ENCODE assay signal across 32 cellular contexts in the genomic region with DNA sequence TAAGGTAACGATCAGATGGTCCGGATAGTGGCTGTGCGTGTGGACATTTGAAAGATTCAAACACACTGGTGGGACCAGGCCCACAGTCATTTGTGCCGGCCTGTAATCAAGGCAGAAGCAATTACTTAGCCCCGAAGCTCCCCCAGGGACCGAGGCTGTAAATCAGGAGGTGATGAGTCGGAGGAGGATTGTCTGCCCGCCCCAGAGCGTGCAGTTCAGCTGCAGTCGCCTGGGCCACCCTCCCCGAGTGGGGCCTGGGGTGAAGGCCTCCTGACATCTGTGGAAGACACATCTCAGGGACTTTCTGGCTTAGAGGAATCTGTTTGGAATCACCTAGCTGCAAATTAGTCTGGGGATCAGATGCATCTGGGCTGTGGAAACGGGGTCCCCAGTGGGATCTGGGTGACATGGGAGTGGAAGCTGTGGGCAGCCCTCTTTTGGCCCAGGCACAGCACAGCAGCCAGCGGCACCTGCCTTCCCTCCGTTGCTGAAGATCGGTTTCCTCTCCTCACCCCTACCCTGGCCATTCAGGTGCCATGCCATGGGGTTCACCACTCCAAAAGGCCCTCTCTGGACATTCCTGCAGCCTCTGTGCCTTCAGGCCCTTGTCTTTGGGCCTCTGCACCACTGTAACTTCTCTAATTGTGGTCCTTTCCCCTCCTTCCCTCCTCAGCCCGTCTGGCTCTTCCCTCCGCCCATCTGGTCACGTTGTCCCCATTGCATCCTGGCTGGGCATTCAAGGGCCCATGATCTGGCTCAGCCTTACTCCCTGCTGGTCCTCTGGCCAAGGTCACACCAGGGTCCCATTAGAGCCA. TPM values are rescaled to one million over a fixed set of nuclear protein-coding genes. Genes with fewer than 3 reads are reported as not detected.
DNase-seq lines count a peak whose midpoint lies in the region; ATAC-seq, FAIRE-seq and TF ChIP-seq lines count a peak whose summit lies in the region.
"Had no signal": no experiment of that assay in that cellular context is flagged by ENCODE, and none has a peak within 500 bp of the region (broad histone marks: within the 10 kb centered on the region; RNA-seq: fewer than 3 reads in every experiment).

No MANE protein-coding gene starts in this region.

- H3K4me3 ChIP-seq in BE2C (ENCODE audit: low read depth, low read length): no peak overlapping the region
- no peak overlapping the region for H3K4me3 ChIP-seq in astrocyte (ENCODE audit: insufficient read depth, low read depth, low read length)
- no peak overlapping the region for H3K4me3 ChIP-seq in neural progenitor cell
- no peak overlapping the region for H3K4me3 ChIP-seq in Caco-2 (ENCODE audit: low read depth, low read length)
- H3K4me3 ChIP-seq: A549, adrenal gland, body of pancreas, Peyer's patch had no signal

- H3K27me3 Mint-ChIP-seq in astrocyte (ENCODE audit: low read depth, unreplicated experiment) (peaks cover 40% of the 10 kb centered on the region), neural progenitor cell (ENCODE audit: insufficient read depth, low read depth) (peaks cover 16% of the 10 kb centered on the region), Caco-2 (ENCODE audit: insufficient read depth, unreplicated experiment) (no peaks in the 10 kb centered on the region)

- H3K79me2 ChIP-seq in astrocyte (ENCODE audit: insufficient read depth, low read length): no peaks in the 10 kb centered on the region
- H3K79me2 ChIP-seq in neural progenitor cell (ENCODE audit: low read depth): no peaks in the 10 kb centered on the region

- no peaks in the 10 kb centered on the region for H3F3A ChIP-seq in neural progenitor cell (ENCODE audit: low read depth)

- H4K20me1 ChIP-seq in astrocyte (ENCODE audit: insufficient read depth, low read length): no peaks in the 10 kb centered on the region
- no peaks in the 10 kb centered on the region for H4K20me1 ChIP-seq in neural progenitor cell (ENCODE audit: low read depth)

- H3K4me2 ChIP-seq in astrocyte (ENCODE audit: low read length): no peak overlapping the region
- H3K4me2 ChIP-seq in neural progenitor cell: no peak overlapping the region
- H3K4me2 ChIP-seq: A549, KMS-11 had no signal

- CTCF ChIA-PET in Caco-2 (lab: Charles Lee): interaction anchor here (0.6 kb wide), 1 partner anchor 75 kb away, joined by 3 read pairs; no protein-coding TSS in a partner anchor

- peak; percentile 55 for ATAC-seq in HG03442 (IDR thresholded peaks at IDR 0.05; ENCODE audit: unreplicated experiment)
- no peak for ATAC-seq in HG03135 (IDR thresholded peaks at IDR 0.05; ENCODE audit: unreplicated experiment)
- ATAC-seq: A549; activated T-helper 17 cell treated with anti-CD3 and anti-CD28 coated beads, Interleukin-2, amount 50 U/mL, for 72 hours; left lobe of liver; sciatic nerve; stimulated activated naive CD8-positive, alpha-beta T cell treated with anti-CD3 and anti-CD28 coated beads, Interleukin-15, amount 100 ng/mL, for 72 hours had no signal

- no peaks in the 10 kb centered on the region; the same call in 1 of the 2 replicates for H3K4me1 ChIP-seq in BE2C
- no peaks in the 10 kb centered on the region for H3K4me1 ChIP-seq in astrocyte (ENCODE audit: insufficient read depth, low read length)
- H3K4me1 ChIP-seq in neural progenitor cell: peaks cover 8% of the 10 kb centered on the region
- H3K4me1 ChIP-seq in Caco-2: no peaks in the 10 kb centered on the region
- H3K4me1 ChIP-seq: A549, adrenal gland, Peyer's patch had no signal

- H3K27me3 ChIP-seq in BE2C (no peaks in the 10 kb centered on the region), astrocyte (ENCODE audit: insufficient read depth, low read length) (no peaks in the 10 kb centered on the region), neural progenitor cell (no peaks in the 10 kb centered on the region), Caco-2 (replicated peaks; ENCODE audit: control insufficient read depth, insufficient read depth, low read length) (no peaks in the 10 kb centered on the region)
- H3K27me3 ChIP-seq: body of pancreas, Peyer's patch had no signal

- H3K4me1 Mint-ChIP-seq in astrocyte (ENCODE audit: low read depth, unreplicated experiment) (peaks cover 17% of the 10 kb centered on the region), neural progenitor cell (peaks cover 30% of the 10 kb centered on the region), Caco-2 (ENCODE audit: low read depth, unreplicated experiment) (no peaks in the 10 kb centered on the region)
- H3K4me1 Mint-ChIP-seq: activated naive CD4-positive, alpha-beta T cell treated with anti-CD3 and anti-CD28 coated beads, Interleukin-2, amount 10 ng/mL, durations not matched to agents 7 days and 5 days had no signal

- no peak overlapping the region for H3K9ac ChIP-seq in astrocyte (ENCODE audit: low read length)
- H3K9ac ChIP-seq in neural progenitor cell: no peak overlapping the region
- H3K9ac ChIP-seq: KMS-11 had no signal

- H3K27ac Mint-ChIP-seq in astrocyte (ENCODE audit: unreplicated experiment) (peak overlapping the region; percentile 81), neural progenitor cell (peak overlapping the region; percentile 63), Caco-2 (ENCODE audit: unreplicated experiment) (no peak overlapping the region)
- H3K27ac Mint-ChIP-seq: activated naive CD4-positive, alpha-beta T cell treated with anti-CD3 and anti-CD28 coated beads, Interleukin-2, amount 10 ng/mL, durations not matched to agents 7 days and 5 days; activated T-helper 17 cell treated with anti-CD3 and anti-CD28 coated beads, Interleukin-2, amount 50 U/mL, for 72 hours; HFFc6; memory B cell; T-helper 2 cell treated with Interferon-gamma antibody and Interleukin-4, amounts not matched to agents 5 μg/mL and 100 μg/mL, for 36 hours had no signal

- FAIRE-seq in astrocyte (lab: Jason Lieb, UNC): no peak
- FAIRE-seq: A549, frontal cortex, G401.6, urothelium cell line had no signal

- POLR2A ChIA-PET in Caco-2 (lab: Charles Lee): no interaction called here

- H3K36me3 Mint-ChIP-seq in astrocyte (ENCODE audit: low read depth, unreplicated experiment) (no peaks in the 10 kb centered on the region), neural progenitor cell (no peaks in the 10 kb centered on the region), Caco-2 (ENCODE audit: insufficient read depth, unreplicated experiment) (no peaks in the 10 kb centered on the region)
- H3K36me3 Mint-ChIP-seq: activated naive CD4-positive, alpha-beta T cell treated with anti-CD3 and anti-CD28 coated beads, Interleukin-2, amount 10 ng/mL, durations not matched to agents 7 days and 5 days; memory B cell had no signal

- H3K9me3 Mint-ChIP-seq in astrocyte (ENCODE audit: unreplicated experiment) (no peaks in the 10 kb centered on the region), neural progenitor cell (no peaks in the 10 kb centered on the region), Caco-2 (ENCODE audit: unreplicated experiment) (no peaks in the 10 kb centered on the region)
- H3K9me3 Mint-ChIP-seq: activated naive CD4-positive, alpha-beta T cell treated with anti-CD3 and anti-CD28 coated beads, Interleukin-2, amount 10 ng/mL, durations not matched to agents 7 days and 5 days; activated T-helper 17 cell treated with anti-CD3 and anti-CD28 coated beads, Interleukin-2, amount 50 U/mL, for 72 hours; HFFc6; memory B cell; stimulated activated naive CD8-positive, alpha-beta T cell treated with anti-CD3 and anti-CD28 coated beads, Interleukin-15, amount 100 ng/mL, for 72 hours; T-helper 2 cell treated with Interferon-gamma antibody and Interleukin-4, amounts not matched to agents 5 μg/mL and 100 μg/mL, for 36 hours had no signal

- H3K9me3 ChIP-seq in BE2C (no peaks in the 10 kb centered on the region), astrocyte (ENCODE audit: insufficient read depth, low read depth, low read length) (no peaks in the 10 kb centered on the region), neural progenitor cell (ENCODE audit: low read depth) (no peaks in the 10 kb centered on the region), Caco-2 (no peaks in the 10 kb centered on the region)
- H3K9me3 ChIP-seq: A549, adrenal gland, body of pancreas, Peyer's patch had no signal

- intact Hi-C loops in Caco-2 (cut with micrococcal nuclease; ENCODE audit: unreplicated experiment): no loop called here

- TF ChIP-seq CTCF in BE2C (IDR thresholded peaks at IDR 0.05; ENCODE audit: low read depth, low read length) (no peak), astrocyte (IDR thresholded peaks at IDR 0.05; ENCODE audit: insufficient read depth, low read depth, low read length) (no peak), neural progenitor cell (IDR thresholded peaks at IDR 0.05) (no peak), Caco-2 (IDR thresholded peaks at IDR 0.05; ENCODE audit: insufficient read depth in 1 of 2, low read depth in 1 of 2, low read length in 1 of 2, severe bottlenecking in 1 of 2, unreplicated experiment in 1 of 2) (no peak)

- no TSS peak for BruUV-seq in Caco-2 (replicated peaks; lab: Mats Ljungman, UMichigan)

- DNase-seq in BE2C (peak; percentile 58), astrocyte (ENCODE audit: low read depth) (no peak), neural progenitor cell (ENCODE audit: low spot score) (no peak), NCI-H2171 treated with DMSO at 0.1 percent for 48 hours (lab: John Stamatoyannopoulos, UW) (no peak), NCI-H524 treated with DMSO at 0.1 percent for 48 hours (lab: John Stamatoyannopoulos, UW) (no peak), Caco-2 (no peak)
- DNase-seq: activated CD4-positive, alpha-beta T cell treated with anti-CD3 and anti-CD28 coated beads for 48 hours; activated naive CD4-positive, alpha-beta T cell treated with anti-CD3 and anti-CD28 coated beads, Interleukin-2, amount 10 ng/mL, durations not matched to agents 7 days and 5 days; cerebellar nuclear complex; HFFc6; NCI-H1436 treated with DMSO at 0.1 percent for 48 hours; NCI-H2081 treated with DMSO at 0.1 percent for 48 hours; NCI-H748 treated with DMSO at 0.1 percent for 48 hours; Peyer's patch; stimulated activated CD4-positive, alpha-beta T cell treated with anti-CD3 and anti-CD28 coated beads, Interleukin-12 subunit alpha, Interleukin-12 subunit beta, amount 100 ng/mL, for 4 hours; stimulated activated CD4-positive, alpha-beta T cell treated with anti-CD3 and anti-CD28 coated beads, Interleukin-2, amount 100 ng/mL, for 48 hours; stimulated activated naive CD8-positive, alpha-beta T cell treated with anti-CD3 and anti-CD28 coated beads, Interleukin-15, amount 100 ng/mL, for 72 hours had no signal

- H3K4me3 Mint-ChIP-seq in astrocyte (ENCODE audit: unreplicated experiment) (no peak overlapping the region), neural progenitor cell (no peak overlapping the region), Caco-2 (ENCODE audit: unreplicated experiment) (no peak overlapping the region)
- H3K4me3 Mint-ChIP-seq: activated naive CD4-positive, alpha-beta T cell treated with anti-CD3 and anti-CD28 coated beads, Interleukin-2, amount 10 ng/mL, durations not matched to agents 7 days and 5 days; activated T-helper 17 cell treated with anti-CD3 and anti-CD28 coated beads, Interleukin-2, amount 50 U/mL, for 72 hours; HFFc6; memory B cell; stimulated activated naive CD8-positive, alpha-beta T cell treated with anti-CD3 and anti-CD28 coated beads, Interleukin-15, amount 100 ng/mL, for 72 hours; T-helper 2 cell treated with Interferon-gamma antibody and Interleukin-4, amounts not matched to agents 5 μg/mL and 100 μg/mL, for 36 hours had no signal

- H2AFZ ChIP-seq in astrocyte (ENCODE audit: low read depth, low read length) (no peak overlapping the region), neural progenitor cell (replicated peaks) (no peak overlapping the region)

- H3K27ac ChIP-seq in astrocyte (ENCODE audit: low read depth, low read length) (no peak overlapping the region), neural progenitor cell (no peak overlapping the region)
- H3K27ac ChIP-seq: A549, adrenal gland, body of pancreas, KMS-11, Peyer's patch had no signal

- H3K36me3 ChIP-seq in BE2C (no peaks in the 10 kb centered on the region), astrocyte (ENCODE audit: insufficient read depth, low read length) (no peaks in the 10 kb centered on the region), neural progenitor cell (no peaks in the 10 kb centered on the region), Caco-2 (ENCODE audit: control insufficient read depth, insufficient read depth, low read length) (no peaks in the 10 kb centered on the region)
- H3K36me3 ChIP-seq: adrenal gland, Peyer's patch had no signal

RNA-seq across cellular contexts. Expression of gene LHX4, which starts 25.7 kb away (rescaled TPM):
- polyA plus RNA-seq in BE2C (2012; ENCODE audit: insufficient read depth, insufficient read length, low read depth): 0.46 TPM
- total RNA-seq in astrocyte (0.14 and 0.36 TPM in 2 replicates), neural progenitor cell (ENCODE audit: low replicate concordance) (0.06 TPM in 1 of 2 replicates, not detected in the other), Caco-2 (2022) (0.16 and 0.19 TPM in 2 replicates)
- total RNA-seq: adrenal gland, body of pancreas, frontal cortex, sciatic nerve had no signal
- polyA plus RNA-seq: adrenal gland, neural cell had no signal
